ENCODE assay signal across 22 cellular contexts in the genomic region with DNA sequence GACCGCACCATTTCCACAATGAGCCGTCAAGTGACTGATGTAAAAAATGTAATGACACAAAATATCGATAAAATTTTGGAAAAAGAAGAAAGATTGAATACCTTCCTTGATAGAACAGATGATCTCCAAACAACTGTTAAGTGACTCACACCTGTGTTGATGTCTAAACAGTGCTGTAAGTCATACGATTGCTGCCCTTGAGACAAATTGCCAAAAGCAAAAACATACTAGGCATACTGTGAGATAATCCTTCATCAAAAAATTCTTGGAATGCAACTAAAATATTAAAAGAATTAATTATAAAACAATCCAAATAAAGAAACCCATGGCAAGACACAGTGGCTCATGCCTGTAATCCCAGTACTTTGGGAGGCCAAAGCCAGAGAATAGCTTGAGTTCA.
"Had no signal": no experiment of that assay in that cellular context is flagged by ENCODE, and none has a peak within 500 bp of the region (broad histone marks: within the 10 kb centered on the region; RNA-seq: fewer than 3 reads in every experiment).

No MANE protein-coding gene starts in this region.

- H3K9ac ChIP-seq: parathyroid adenoma had no signal

- H3K79me2 ChIP-seq: parathyroid adenoma had no signal

- H3K27ac ChIP-seq: colonic mucosa, esophagus muscularis mucosa, parathyroid adenoma, right atrium auricular region, thoracic aorta, tibial nerve, vagina had no signal

- H3K4me1 ChIP-seq: colonic mucosa, esophagus muscularis mucosa, parathyroid adenoma, right atrium auricular region, tibial nerve, vagina had no signal

- DNase-seq: colonic mucosa; effector CD8-positive, alpha-beta T cell; endodermal cell; hypothalamus; kidney; natural killer cell; occipital lobe; stimulated activated naive B cell treated with anti-CD40 and anti-IgM and Interleukin-4, amounts not matched to agents 10 μg/mL and 1 μg/mL and 100 μg/mL, for 72 hours had no signal

- H3K27me3 Mint-ChIP-seq: dendritic cell treated with granulocyte-macrophage colony-stimulating factor and Interleukin-4, amounts not matched to agents 40 ng/mL and 50 ng/mL, for 4 days; progenitor cell of endocrine pancreas; stimulated activated naive B cell treated with anti-CD40 and anti-IgM and Interleukin-4, amounts not matched to agents 10 μg/mL and 1 μg/mL and 100 μg/mL, for 72 hours; stimulated activated naive CD8-positive, alpha-beta T cell treated with anti-CD3 and anti-CD28 coated beads, Interleukin-15, Interleukin-2, amounts not matched to agents 100 ng/mL and 50 ng/mL, for 24 hours had no signal

- FAIRE-seq: frontal cortex, kidney had no signal

- H3K4me3 ChIP-seq: colonic mucosa, esophagus muscularis mucosa, lung, right atrium auricular region, thoracic aorta, tibial nerve, vagina had no signal

- H3K36me3 ChIP-seq: colonic mucosa, esophagus muscularis mucosa, right atrium auricular region, thoracic aorta, tibial nerve, vagina had no signal

- H3K27ac Mint-ChIP-seq: dendritic cell treated with granulocyte-macrophage colony-stimulating factor and Interleukin-4, amounts not matched to agents 40 ng/mL and 50 ng/mL, for 4 days; endodermal cell; memory B cell; natural killer cell; progenitor cell of endocrine pancreas; stimulated activated naive B cell treated with anti-CD40 and anti-IgM and Interleukin-4, amounts not matched to agents 10 μg/mL and 1 μg/mL and 100 μg/mL, for 72 hours; stimulated activated naive CD8-positive, alpha-beta T cell treated with anti-CD3 and anti-CD28 coated beads, Interleukin-15, Interleukin-2, amounts not matched to agents 100 ng/mL and 50 ng/mL, for 24 hours had no signal

- H3K9me3 ChIP-seq: colonic mucosa, right atrium auricular region, thoracic aorta, vagina had no signal

- H3K4me1 Mint-ChIP-seq: endodermal cell; memory B cell; natural killer cell; stimulated activated naive B cell treated with anti-CD40 and anti-IgM and Interleukin-4, amounts not matched to agents 10 μg/mL and 1 μg/mL and 100 μg/mL, for 72 hours had no signal

- H3K36me3 Mint-ChIP-seq: natural killer cell had no signal

- ATAC-seq: left lobe of liver; natural killer cell; sciatic nerve; stimulated activated naive B cell treated with anti-CD40 and anti-IgM and Interleukin-4, amounts not matched to agents 10 μg/mL and 1 μg/mL and 100 μg/mL, for 72 hours had no signal

- H3K4me3 Mint-ChIP-seq: dendritic cell treated with granulocyte-macrophage colony-stimulating factor and Interleukin-4, amounts not matched to agents 40 ng/mL and 50 ng/mL, for 4 days; endodermal cell; memory B cell; natural killer cell; stimulated activated naive B cell treated with anti-CD40 and anti-IgM and Interleukin-4, amounts not matched to agents 10 μg/mL and 1 μg/mL and 100 μg/mL, for 72 hours; stimulated activated naive CD8-positive, alpha-beta T cell treated with anti-CD3 and anti-CD28 coated beads, Interleukin-15, Interleukin-2, amounts not matched to agents 100 ng/mL and 50 ng/mL, for 24 hours had no signal

- H3K9me3 Mint-ChIP-seq: natural killer cell had no signal

- H2AFZ ChIP-seq: parathyroid adenoma had no signal

- H3K27me3 ChIP-seq: colonic mucosa, esophagus muscularis mucosa, right atrium auricular region, tibial nerve, vagina had no signal
